ENCODE assay signal across 8 cellular contexts in the genomic region with DNA sequence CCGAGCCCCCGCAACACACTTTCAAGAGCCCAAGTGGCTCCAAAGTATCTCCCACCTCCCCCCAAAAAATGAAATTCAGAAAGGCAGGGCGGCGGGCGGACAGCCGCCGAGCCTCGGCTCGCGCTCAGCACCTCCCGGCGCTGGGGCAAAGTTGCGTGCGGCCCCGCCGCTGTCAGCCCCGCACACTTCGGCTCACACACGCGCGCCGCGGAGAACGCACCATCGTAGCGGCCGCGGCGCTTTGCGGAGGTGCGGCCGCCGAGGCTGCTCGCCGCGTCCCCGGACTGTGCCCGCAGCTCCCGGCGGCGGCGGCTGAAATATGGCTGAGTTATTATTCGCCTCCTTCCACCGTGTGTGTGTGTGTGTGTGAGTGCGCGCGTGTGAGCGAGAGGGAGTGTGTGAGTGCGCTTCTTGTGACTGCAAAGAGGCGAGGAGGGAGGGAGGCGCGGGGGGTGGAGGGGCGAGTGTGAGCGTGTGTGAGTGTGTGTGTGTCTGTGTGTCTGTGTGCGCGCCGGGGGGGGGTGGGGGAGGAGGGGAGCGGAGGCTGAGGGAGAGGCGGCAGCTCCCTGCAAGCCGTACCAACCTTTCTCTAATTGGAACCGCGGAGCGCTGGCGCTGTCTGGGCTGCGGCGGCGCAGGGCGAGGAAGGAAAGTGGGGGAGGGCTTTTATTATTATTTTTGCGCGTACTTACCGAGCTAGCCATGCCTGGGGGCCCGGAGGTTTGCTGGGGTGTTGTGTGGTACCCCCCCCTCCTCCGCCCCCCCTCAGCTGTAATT. TPM values are rescaled to one million over a fixed set of nuclear protein-coding genes. Genes with fewer than 3 reads are reported as not detected.
A peak's percentile ranks its signal among the peaks of the same experiment; 100 is the strongest.
DNase-seq lines count a peak whose midpoint lies in the region; ATAC-seq and TF ChIP-seq lines count a peak whose summit lies in the region.

No MANE protein-coding gene starts in this region.

- H4K20me1 ChIP-seq in neural progenitor cell (ENCODE audit: low read depth) = peaks cover 28% of the 10 kb centered on the region

- H3K9me3 ChIP-seq in Panc1 (ENCODE audit: control insufficient read depth, insufficient read depth, low read depth, low read length) (no peaks in the 10 kb centered on the region), neural progenitor cell (ENCODE audit: low read depth) (no peaks in the 10 kb centered on the region), stomach smooth muscle (ENCODE audit: control insufficient read depth in 2 of 2, low read length in 2 of 2) (no peaks in the 10 kb centered on the region)

- H3K9ac ChIP-seq in neural progenitor cell = no peak overlapping the region
- peak overlapping the region; percentile 80 to 90 for H3K9ac ChIP-seq in stomach smooth muscle (ENCODE audit: low read length in 2 of 2)

- H3K4me1 Mint-ChIP-seq in neural progenitor cell = peaks cover 36% of the 10 kb centered on the region

- H3K27ac ChIP-seq in Panc1 (ENCODE audit: low read length) (no peak overlapping the region), neural progenitor cell (no peak overlapping the region), stomach smooth muscle (ENCODE audit: low read length) (peak overlapping the region; percentile 75)

- H3K4me1 ChIP-seq in Panc1 (ENCODE audit: control insufficient read depth, insufficient read depth, low read length) = no peaks in the 10 kb centered on the region
- peaks cover 22% of the 10 kb centered on the region for H3K4me1 ChIP-seq in neural progenitor cell
- H3K4me1 ChIP-seq in stomach smooth muscle (ENCODE audit: control insufficient read depth, insufficient read depth, low read length) = peaks cover 6% of the 10 kb centered on the region

- H3K27ac Mint-ChIP-seq in neural progenitor cell = peak overlapping the region; percentile 84

- POLR2A ChIA-PET in Panc1 (lab: Charles Lee) = no interaction called here

- H3K27me3 ChIP-seq in Panc1 (ENCODE audit: control insufficient read depth, insufficient read depth, low read length) (peaks cover 2% of the 10 kb centered on the region), neural progenitor cell (peaks cover 60% of the 10 kb centered on the region), stomach smooth muscle (ENCODE audit: control insufficient read depth in 1 of 2, insufficient read depth in 2 of 2, low read length in 2 of 2) (no peaks in the 10 kb centered on the region)

- peaks cover 11% of the 10 kb centered on the region for H3K27me3 Mint-ChIP-seq in neural progenitor cell (ENCODE audit: insufficient read depth, low read depth)

- peaks cover 3% of the 10 kb centered on the region for H3K36me3 Mint-ChIP-seq in neural progenitor cell

- intact Hi-C loops in Panc1 (cut with micrococcal nuclease; ENCODE audit: unreplicated experiment) = loop anchor here (5.0 kb wide), 1 partner anchor 491 kb away; no protein-coding TSS in a partner anchor

- in situ Hi-C loops in Panc1 (cut with HindIII; ENCODE audit: low pct_unique_long_range_greater_than_20kb, low sequenced_read_pairs) = no loop called here

- peaks cover 3% of the 10 kb centered on the region; the same call in 1 of the 2 replicates for H3K36me3 ChIP-seq in Panc1 (ENCODE audit: control insufficient read depth, insufficient read depth, low read length)
- H3K36me3 ChIP-seq in neural progenitor cell = no peaks in the 10 kb centered on the region
- no peaks in the 10 kb centered on the region for H3K36me3 ChIP-seq in stomach smooth muscle (ENCODE audit: control insufficient read depth in 2 of 2, insufficient read depth in 2 of 2, low read length in 2 of 2)

- H3K9me3 Mint-ChIP-seq in neural progenitor cell = no peaks in the 10 kb centered on the region

- CTCF ChIA-PET in Panc1 (lab: Charles Lee) = no interaction called here

- H3K4me2 ChIP-seq in neural progenitor cell = peak overlapping the region; percentile 98

- H3K4me3 ChIP-seq in Panc1 (ENCODE audit: low read depth in 2 of 2, low read length in 2 of 2) (peak overlapping the region; percentile 51 to 54), foreskin fibroblast (ENCODE audit: low read depth in 1 of 2, low read length in 2 of 2) (peak overlapping the region; percentile 67 to 87), neural progenitor cell (peak overlapping the region; percentile 84), stomach smooth muscle (ENCODE audit: low read length in 2 of 2) (peak overlapping the region; percentile 95 to 97)

- H2AFZ ChIP-seq in neural progenitor cell (replicated peaks) = peak overlapping the region; percentile 89

- DNase-seq in NK-92 treated with Interleukin-12 subunit alpha and Interleukin-12 subunit beta, amount 100 ng/mL, for 24 hours (lab: John Stamatoyannopoulos, UW) = peak; percentile 67
- DNase-seq in NK-92 (lab: John Stamatoyannopoulos, UW; ENCODE audit: unreplicated experiment) = no peak
- no peak for DNase-seq in Panc1 (ENCODE audit: low read depth, low spot score)
- DNase-seq in activated effector memory CD4-positive, alpha-beta T cell treated with Interleukin-2 at 50 U/mL for 16 hours = peak; percentile 68
- peak; percentile 74 to 89 for DNase-seq in foreskin fibroblast
- peak; percentile 75 for DNase-seq in neural progenitor cell (ENCODE audit: low spot score)

- no peaks in the 10 kb centered on the region for H3K79me2 ChIP-seq in neural progenitor cell (ENCODE audit: low read depth)

- H3F3A ChIP-seq in neural progenitor cell (ENCODE audit: low read depth) = peaks cover 26% of the 10 kb centered on the region

- ATAC-seq in HG03159 (IDR thresholded peaks at IDR 0.05; ENCODE audit: unreplicated experiment) = peak; percentile 24
- peak; percentile 60 for ATAC-seq in Panc1

- H3K4me3 Mint-ChIP-seq in neural progenitor cell = peak overlapping the region; percentile 98

- BruUV-seq in Panc1 (replicated peaks; lab: Mats Ljungman, UMichigan) = no TSS peak

- TF ChIP-seq CTCF in Panc1 (IDR thresholded peaks at IDR 0.05) (no peak), foreskin fibroblast (IDR thresholded peaks at IDR 0.05; ENCODE audit: low read depth, low read length) (no peak), neural progenitor cell (IDR thresholded peaks at IDR 0.05) (no peak)

RNA-seq across cellular contexts. Expression of a gene that starts 0.6 kb away (rescaled TPM):
- total RNA-seq in Panc1 (2021; ENCODE audit: unreplicated experiment) (0.49 TPM), neural progenitor cell (ENCODE audit: low replicate concordance) (23.8 and 39.1 TPM in 2 replicates)
- 0.28 TPM for polyA plus RNA-seq in Panc1 (2012; ENCODE audit: insufficient read length)

Comparison
In these comparisons a context has a peak if more than half of its experiments do, and no peak if none do; other contexts are left out.
1. DNase-seq: peak in NK-92 treated with Interleukin-12 subunit alpha and Interleukin-12 subunit beta, amount 100 ng/mL, for 24 hours (single experiment), activated effector memory CD4-positive, alpha-beta T cell treated with Interleukin-2 at 50 U/mL for 16 hours (single experiment), foreskin fibroblast (2 of 2) and neural progenitor cell (single experiment); none in NK-92 (single experiment) and Panc1 (single experiment).
2. RNA of a gene that starts 0.6 kb away (total RNA-seq): 23.8 to 39.1 TPM in neural progenitor cell; 0.49 TPM in Panc1 (single experiment); every median in the first group is over 10 times any median in the second.
3. Peak in every context shown above with its lines, with median percentiles within 50 percentile points of each other: H3K4me3 ChIP-seq.